ENCODE assay signal across 8 cellular contexts in genomic region chr2:111463238-111463908, GRCh38.
DNase-seq lines count a peak whose midpoint lies in the region; ATAC-seq, FAIRE-seq and TF ChIP-seq lines count a peak whose summit lies in the region.
"Not testable (repeated sequence)": the region's sequence is repeated elsewhere in the genome, so short reads cannot be mapped to it uniquely, and the experiment has no call there.

No MANE protein-coding gene starts in this region.

- H4K20me1 ChIP-seq in astrocyte (ENCODE audit: insufficient read depth, low read length): peaks cover 27% of the 10 kb centered on the region

- H3K9me3 ChIP-seq in AG04450 (ENCODE audit: control insufficient read depth, insufficient read depth, low read length); HEK293 (ENCODE audit: control insufficient read depth, insufficient read depth, low read depth, low read length); astrocyte (ENCODE audit: insufficient read depth, low read depth, low read length): not testable (repeated sequence)

- POLR2A ChIA-PET in AG04450 (lab: Yijun Ruan, JAX); HEK293 (lab: Yijun Ruan, JAX); activated CD8-positive, alpha-beta T cell treated with anti-CD3 and anti-CD28 coated beads for 36 hours (lab: Charles Lee): not testable (repeated sequence)

- not testable (repeated sequence) for FAIRE-seq in astrocyte (lab: Jason Lieb, UNC)

- peaks cover 66% of the 10 kb centered on the region for H3K79me2 ChIP-seq in astrocyte (ENCODE audit: insufficient read depth, low read length)

- H3K4me1 Mint-ChIP-seq in activated CD8-positive, alpha-beta T cell treated with anti-CD3 and anti-CD28 coated beads for 36 hours (ENCODE audit: low read depth): peaks cover 16% of the 10 kb centered on the region
- H3K4me1 Mint-ChIP-seq in astrocyte (ENCODE audit: low read depth, unreplicated experiment) (peaks cover 15% of the 10 kb centered on the region), natural killer cell (peaks cover 0 to 11% of the 10 kb centered on the region in 2 donors)
- peaks cover 16% of the 10 kb centered on the region for H3K4me1 Mint-ChIP-seq in stimulated activated naive CD8-positive, alpha-beta T cell treated with anti-CD3 and anti-CD28 coated beads, Interleukin-15, amount 100 ng/mL, for 72 hours

- H3K27ac Mint-ChIP-seq in activated CD8-positive, alpha-beta T cell treated with anti-CD3 and anti-CD28 coated beads for 36 hours: peak overlapping the region; percentile 64
- H3K27ac Mint-ChIP-seq in astrocyte (ENCODE audit: unreplicated experiment); stimulated activated naive CD8-positive, alpha-beta T cell treated with anti-CD3 and anti-CD28 coated beads, Interleukin-15, amount 100 ng/mL, for 72 hours: not testable (repeated sequence)
- peak overlapping the region in 1 of 2 donors; percentile 79 for H3K27ac Mint-ChIP-seq in natural killer cell

- intact Hi-C loops in activated CD8-positive, alpha-beta T cell treated with anti-CD3 and anti-CD28 coated beads for 36 hours (cut with micrococcal nuclease); Right ventricle myocardium superior (cut with DNase I); natural killer cell (cut with micrococcal nuclease): not testable (repeated sequence)

- peak overlapping the region; percentile 31 for H3K27ac ChIP-seq in AG04450 (ENCODE audit: low read depth, low read length)
- H3K27ac ChIP-seq in HEK293 (ENCODE audit: extremely low read depth, low read depth, low read length): peak overlapping the region; percentile 60; the same call in 1 of the 2 replicates
- peak overlapping the region; percentile 38 for H3K27ac ChIP-seq in astrocyte (ENCODE audit: low read depth, low read length)

- H3K4me3 Mint-ChIP-seq in activated CD8-positive, alpha-beta T cell treated with anti-CD3 and anti-CD28 coated beads for 36 hours; astrocyte (ENCODE audit: unreplicated experiment); natural killer cell; stimulated activated naive CD8-positive, alpha-beta T cell treated with anti-CD3 and anti-CD28 coated beads, Interleukin-15, amount 100 ng/mL, for 72 hours: not testable (repeated sequence)

- not testable (repeated sequence) for H3K36me3 Mint-ChIP-seq in activated CD8-positive, alpha-beta T cell treated with anti-CD3 and anti-CD28 coated beads for 36 hours (ENCODE audit: low read depth); astrocyte (ENCODE audit: low read depth, unreplicated experiment); natural killer cell

- not testable (repeated sequence) for H3K9me3 Mint-ChIP-seq in activated CD8-positive, alpha-beta T cell treated with anti-CD3 and anti-CD28 coated beads for 36 hours; astrocyte (ENCODE audit: unreplicated experiment); natural killer cell; stimulated activated naive CD8-positive, alpha-beta T cell treated with anti-CD3 and anti-CD28 coated beads, Interleukin-15, amount 100 ng/mL, for 72 hours

- not testable (repeated sequence) for H2AFZ ChIP-seq in astrocyte (ENCODE audit: low read depth, low read length)

- CTCF ChIA-PET in AG04450 (lab: Charles Lee); HEK293 (lab: Yijun Ruan, JAX); activated CD8-positive, alpha-beta T cell treated with anti-CD3 and anti-CD28 coated beads for 36 hours (lab: Charles Lee): not testable (repeated sequence)

- TF ChIP-seq CTCF in AG04450 (IDR thresholded peaks at IDR 0.05; ENCODE audit: low read depth, low read length); HEK293 (tag by site-specific recombination; IDR thresholded peaks at IDR 0.05); activated CD8-positive, alpha-beta T cell treated with anti-CD3 and anti-CD28 coated beads for 36 hours (IDR thresholded peaks at IDR 0.05); astrocyte (IDR thresholded peaks at IDR 0.05; ENCODE audit: insufficient read depth, low read depth, low read length); natural killer cell (IDR thresholded peaks at IDR 0.05): not testable (repeated sequence)

- H3K27me3 ChIP-seq in AG04450 (ENCODE audit: control insufficient read depth, insufficient read depth, low read length); astrocyte (ENCODE audit: insufficient read depth, low read length): not testable (repeated sequence)

- not testable (repeated sequence) for H3K36me3 ChIP-seq in HEK293 (ENCODE audit: control insufficient read depth in 2 of 2, insufficient read depth in 1 of 2, low read length in 2 of 2); astrocyte (ENCODE audit: insufficient read depth, low read length)

- not testable (repeated sequence) for H3K9ac ChIP-seq in astrocyte (ENCODE audit: low read length)

- H3K27me3 Mint-ChIP-seq in activated CD8-positive, alpha-beta T cell treated with anti-CD3 and anti-CD28 coated beads for 36 hours; astrocyte (ENCODE audit: low read depth, unreplicated experiment); natural killer cell (ENCODE audit: low read depth in 2 of 2); stimulated activated naive CD8-positive, alpha-beta T cell treated with anti-CD3 and anti-CD28 coated beads, Interleukin-15, amount 100 ng/mL, for 72 hours: not testable (repeated sequence)

- DNase-seq in AG04450 (ENCODE audit: low read depth, low spot score); astrocyte (ENCODE audit: low read depth); Right ventricle myocardium superior; natural killer cell: not testable (repeated sequence)
- peak; percentile 16 for DNase-seq in RPMI7951 (ENCODE audit: low read depth)
- peak; percentile 43 for DNase-seq in activated CD8-positive, alpha-beta T cell treated with anti-CD3 and anti-CD28 coated beads for 36 hours
- peak in 1 of 2 donors; percentile 8 for DNase-seq in stimulated activated naive CD8-positive, alpha-beta T cell treated with anti-CD3 and anti-CD28 coated beads, Interleukin-15, amount 100 ng/mL, for 72 hours

- not testable (repeated sequence) for H3K4me1 ChIP-seq in HEK293 (ENCODE audit: control insufficient read depth, insufficient read depth, low read length); astrocyte (ENCODE audit: insufficient read depth, low read length)

- not testable (repeated sequence) for H3K4me3 ChIP-seq in AG04450 (ENCODE audit: low read depth, low read length); HEK293 (ENCODE audit: low read depth, low read length); astrocyte (ENCODE audit: insufficient read depth, low read depth, low read length)

- peak; percentile 52 for ATAC-seq in activated CD8-positive, alpha-beta T cell treated with anti-CD3 and anti-CD28 coated beads for 36 hours
- ATAC-seq in Right ventricle myocardium superior (ENCODE audit: poor library complexity) (peak; percentile 15), natural killer cell (peak; percentile 6 to 33 (median 19))
- peak; percentile 61 for ATAC-seq in stimulated activated naive CD8-positive, alpha-beta T cell treated with anti-CD3 and anti-CD28 coated beads, Interleukin-15, amount 100 ng/mL, for 72 hours

- not testable (repeated sequence) for H3K4me2 ChIP-seq in astrocyte (ENCODE audit: low read length)

TF ChIP-seq in HEK293, 187 proteins besides CTCF, POLR2A, EP300 and RAD21:
- peak; percentile 48; the same call in 1 of the 2 replicates for TF ChIP-seq ZSCAN4 (tag by site-specific recombination; IDR thresholded peaks at IDR 0.05)
- TF ChIP-seq GLIS1 (tag by site-specific recombination; IDR thresholded peaks at IDR 0.05): peak; percentile 39; the same call in 1 of the 2 replicates
TF ChIP-seq in HEK293: peak in this region for 2; not testable (repeated sequence) for 185.
